18 cellular contexts compared by ENCODE assay signal in the genomic region with DNA sequence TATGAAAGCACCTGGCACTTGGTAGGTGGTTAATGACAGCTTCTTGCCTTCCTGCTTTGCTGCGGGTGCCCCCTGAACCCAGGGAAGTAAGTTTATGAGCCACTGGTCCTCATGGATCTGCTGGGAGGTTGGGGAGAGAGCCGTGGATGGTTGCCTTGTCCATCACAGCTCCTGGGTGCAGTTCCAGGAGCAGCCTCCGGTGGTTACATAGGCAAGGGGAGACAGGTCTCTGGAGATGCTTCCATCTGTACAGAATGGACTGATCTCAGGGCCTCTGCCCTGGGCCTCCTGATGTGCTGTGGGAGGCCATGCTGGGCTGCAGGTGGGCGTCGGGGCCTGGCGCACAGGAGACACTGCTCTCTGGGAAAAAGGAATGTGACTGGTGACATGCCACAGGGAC. TPM values are rescaled to one million over a fixed set of nuclear protein-coding genes. Genes with fewer than 3 reads are reported as not detected.
DNase-seq lines count a peak whose midpoint lies in the region; ATAC-seq, FAIRE-seq and TF ChIP-seq lines count a peak whose summit lies in the region.
"Had no signal": no experiment of that assay in that cellular context is flagged by ENCODE, and none has a peak within 500 bp of the region (broad histone marks: within the 10 kb centered on the region; RNA-seq: fewer than 3 reads in every experiment).

No MANE protein-coding gene starts in this region.

- ATAC-seq in GM12878 (no peak), GM21529 (IDR thresholded peaks at IDR 0.05; ENCODE audit: unreplicated experiment) (no peak)
- ATAC-seq: activated T-helper 17 cell treated with anti-CD3 and anti-CD28 coated beads, Interleukin-2, amount 50 U/mL, for 72 hours; lower lobe of right lung had no signal

- no peaks in the 10 kb centered on the region for H4K20me1 ChIP-seq in GM12878 (ENCODE audit: control insufficient read depth, insufficient read depth)

- 39% methylated on average over 5 of the region's 6 CpGs for whole genome bisulfite sequencing in GM12878 (ENCODE audit: insufficient coverage, insufficient replicate concordance, low lambda C conversion rate, missing lambda C conversion rate)

- H3K9me3 ChIP-seq in breast epithelium (no peaks in the 10 kb centered on the region), GM12878 (replicated peaks; ENCODE audit: control insufficient read depth, insufficient read depth, low read length) (no peaks in the 10 kb centered on the region)
- H3K9me3 ChIP-seq: heart right ventricle, lower lobe of right lung had no signal

- H3K4me1 Mint-ChIP-seq in MCF 10A (ENCODE audit: insufficient read depth, unreplicated experiment) (no peaks in the 10 kb centered on the region), osteocyte (ENCODE audit: unreplicated experiment) (peaks cover 2% of the 10 kb centered on the region)
- H3K4me1 Mint-ChIP-seq: activated T-helper 17 cell treated with anti-CD3 and anti-CD28 coated beads, Interleukin-2, amount 50 U/mL, for 72 hours had no signal

- peak; percentile 22 for TF ChIP-seq CTCF in MCF 10A (IDR thresholded peaks at IDR 0.05; ENCODE audit: unreplicated experiment)
- no peak for TF ChIP-seq CTCF in breast epithelium (IDR thresholded peaks at IDR 0.05)
- 0 out of 6 replicates have a peak, but pooled peaks of 2 of the 3 experiments have one; percentile 15 to 16 for TF ChIP-seq CTCF in GM12878 (IDR thresholded peaks at IDR 0.05 in 2 of 3, conservative IDR thresholded peaks at IDR 0.05 in 1 of 3; ENCODE audit: control insufficient read depth in 2 of 3, extremely low read depth in 1 of 3, insufficient read depth in 1 of 3, low read depth in 3 of 3, low read length in 3 of 3)
- no peak for TF ChIP-seq CTCF in osteocyte (IDR thresholded peaks at IDR 0.05)

- H3K36me3 Mint-ChIP-seq in MCF 10A (ENCODE audit: insufficient read depth, unreplicated experiment), result peaks cover 6% of the 10 kb centered on the region
- no peaks in the 10 kb centered on the region for H3K36me3 Mint-ChIP-seq in osteocyte (ENCODE audit: unreplicated experiment)

- no TSS peak for BruUV-seq in MCF 10A (replicated peaks; lab: Mats Ljungman, UMichigan)
- BruUV-seq in GM12878 (replicated peaks; lab: Mats Ljungman, UMichigan), result no TSS peak

- H3K4me1 ChIP-seq in breast epithelium (no peaks in the 10 kb centered on the region), GM12878 (ENCODE audit: control insufficient read depth, insufficient read depth, low read length) (no peaks in the 10 kb centered on the region)
- H3K4me1 ChIP-seq: lower lobe of right lung had no signal

- intact Hi-C loops in MCF 10A (cut with micrococcal nuclease) (no loop called here), breast epithelium (cut with DNase I; ENCODE audit: low total_unique reads) (no loop called here), GM12878 (cut with micrococcal nuclease; ENCODE audit: unreplicated experiment) (no loop called here)

- no peaks in the 10 kb centered on the region for H3K79me2 ChIP-seq in GM12878 (ENCODE audit: control insufficient read depth, insufficient read depth, low read length)

- no peak for TF ChIP-seq RAD21 in GM12878 (IDR thresholded peaks at IDR 0.05; ENCODE audit: insufficient read depth, low read depth, low read length)

- POLR2A ChIA-PET in MCF 10A (lab: Yijun Ruan, JAX) (interaction anchor here (0.6 kb wide), 1 partner anchor 13 kb away, joined by 3 read pairs; no protein-coding TSS in a partner anchor), GM12878 (lab: Charles Lee) (no interaction called here)

- FAIRE-seq in GM12878 (lab: Jason Lieb, UNC), result no peak

- TF ChIP-seq EP300 in GM12878 (IDR thresholded peaks at IDR 0.05; ENCODE audit: borderline replicate concordance in 1 of 2, control insufficient read depth in 1 of 2, low read depth in 2 of 2, low read length in 2 of 2), result no peak

- H3K4me3 Mint-ChIP-seq in MCF 10A (ENCODE audit: unreplicated experiment) (no peak overlapping the region), osteocyte (ENCODE audit: unreplicated experiment) (no peak overlapping the region)
- H3K4me3 Mint-ChIP-seq: activated T-helper 17 cell treated with anti-CD3 and anti-CD28 coated beads, Interleukin-2, amount 50 U/mL, for 72 hours had no signal

- no peak overlapping the region for H3K4me2 ChIP-seq in GM12878 (ENCODE audit: control insufficient read depth, insufficient read depth)

- no peaks in the 10 kb centered on the region for H3K27me3 Mint-ChIP-seq in MCF 10A (ENCODE audit: insufficient read depth, unreplicated experiment)
- no peaks in the 10 kb centered on the region for H3K27me3 Mint-ChIP-seq in osteocyte (ENCODE audit: unreplicated experiment)

- H3K36me3 ChIP-seq in breast epithelium (no peaks in the 10 kb centered on the region), GM12878 (ENCODE audit: control insufficient read depth in 2 of 2, insufficient read depth in 2 of 2, low read length in 1 of 2) (no peaks in the 10 kb centered on the region)
- H3K36me3 ChIP-seq: heart right ventricle, lower lobe of right lung had no signal

- DNase-seq in MCF 10A (ENCODE audit: unreplicated experiment), result no peak
- DNase-seq in breast epithelium (ENCODE audit: low spot score in 2 of 2), result no peak
- DNase-seq in GM12878 (ENCODE audit: low read depth, low spot score), result no peak
- peak; percentile 48 for DNase-seq in iPS-NIHi7 (ENCODE audit: extremely low spot score)
- DNase-seq in kidney glomerular epithelial cell (lab: John Stamatoyannopoulos, UW), result no peak
- no peak for DNase-seq in GDM1 (lab: John Stamatoyannopoulos, UW)
- no peak for DNase-seq in osteocyte (ENCODE audit: extremely low spot score, unreplicated experiment)
- DNase-seq: activated CD4-positive, alpha-beta T cell treated with anti-CD3 and anti-CD28 coated beads, Interleukin-2, amount 50 U/mL, for 1 hour; aorta; DMS79 treated with DMSO at 0.1 percent for 48 hours; effector CD8-positive, alpha-beta T cell; heart right ventricle; lower lobe of right lung; MV-4-11; OCI-M1 had no signal

- H3K9ac ChIP-seq in GM12878 (ENCODE audit: control insufficient read depth, insufficient read depth, low read length), result no peak overlapping the region

- in situ Hi-C loops in GM12878 (cut with MboI), result loop anchor here (10.0 kb wide), 1 partner anchor 97 kb away; no protein-coding TSS in a partner anchor

- RAD21 ChIA-PET in GM12878 (lab: Charles Lee; ENCODE audit: unreplicated experiment), result interaction anchor here (1.8 kb wide), 1 partner anchor 99 kb away, joined by 7 read pairs; no protein-coding TSS in a partner anchor

- H2AFZ ChIP-seq in GM12878 (ENCODE audit: control insufficient read depth, low read depth, low read length), result no peak overlapping the region

- H3K27ac Mint-ChIP-seq in MCF 10A (ENCODE audit: low read depth, unreplicated experiment) (no peak overlapping the region), osteocyte (ENCODE audit: unreplicated experiment) (no peak overlapping the region)
- H3K27ac Mint-ChIP-seq: activated T-helper 17 cell treated with anti-CD3 and anti-CD28 coated beads, Interleukin-2, amount 50 U/mL, for 72 hours had no signal

- H3K9me3 Mint-ChIP-seq in MCF 10A (ENCODE audit: unreplicated experiment) (no peaks in the 10 kb centered on the region), osteocyte (ENCODE audit: unreplicated experiment) (no peaks in the 10 kb centered on the region)
- H3K9me3 Mint-ChIP-seq: activated T-helper 17 cell treated with anti-CD3 and anti-CD28 coated beads, Interleukin-2, amount 50 U/mL, for 72 hours had no signal

- H3K27ac ChIP-seq in breast epithelium (no peak overlapping the region), GM12878 (ENCODE audit: control insufficient read depth, insufficient read depth) (no peak overlapping the region)
- H3K27ac ChIP-seq: heart right ventricle, lower lobe of right lung had no signal

- no peak overlapping the region for H3K4me3 ChIP-seq in breast epithelium
- no peak overlapping the region for H3K4me3 ChIP-seq in GM12878
- H3K4me3 ChIP-seq: heart right ventricle, lower lobe of right lung had no signal

- H3K27me3 ChIP-seq in breast epithelium (no peaks in the 10 kb centered on the region), GM12878 (replicated peaks in 1 of 2; ENCODE audit: control insufficient read depth in 2 of 2, insufficient read depth in 2 of 2, low read length in 1 of 2) (no peaks in the 10 kb centered on the region)
- H3K27me3 ChIP-seq: heart right ventricle had no signal

- SMC1A ChIA-PET in GM12878 (lab: Charles Lee; ENCODE audit: uncharacterized antibody, unreplicated experiment), result interaction anchor here (1.4 to 1.8 kb wide), 2 partner anchors 44 to 99 kb away, joined by 3 to 4 read pairs; no protein-coding TSS in a partner anchor

- CTCF ChIA-PET in MCF 10A (lab: Yijun Ruan, JAX) (interaction anchor here (0.6 to 2.5 kb wide), 7 partner anchors 13 to 594 kb away, joined by 3 to 12 read pairs (median 3); no protein-coding TSS in a partner anchor), GM12878 (lab: Yijun Ruan, JAX) (interaction anchor here (1.3 to 2.9 kb wide), 2 partner anchors 13 to 99 kb away, joined by 4 to 15 read pairs; no protein-coding TSS in a partner anchor)

- no peak for TF ChIP-seq POLR2A in breast epithelium (IDR thresholded peaks at IDR 0.05)
- no peak for TF ChIP-seq POLR2A in GM12878 (IDR thresholded peaks at IDR 0.05; ENCODE audit: low read depth, low read length)

RNA-seq across cellular contexts. Expression of a gene that starts 31.6 kb away (rescaled TPM):
- total RNA-seq in MCF 10A (2022), result 5.0 and 12.2 TPM in 2 replicates
- 10 to 100 TPM; 36.7 to 51.4 (median 49.8) TPM for total RNA-seq in breast epithelium
- 11.6 and 14.6 TPM in 2 replicates for total RNA-seq in GM12878 (2013; cell fraction: nucleolus; rRNA removed)
- 0.49 and 0.51 TPM in 2 replicates for total RNA-seq in GM12878 (2014; rRNA removed)
- total RNA-seq in GM12878 (2014; rRNA removed; fragmentation: Illumina TruSeq; extraction: Trizol), result 0.18 and 0.32 TPM in 2 replicates
- 0.44 and 0.53 TPM in 2 replicates for total RNA-seq in GM12878 (2021)
- polyA plus RNA-seq in GM12878 (2011; ENCODE audit: low read depth), result not detected
- polyA plus RNA-seq in GM12878 (2011; rRNA removed), result 0.49 and 0.94 TPM in 2 replicates
- polyA plus RNA-seq in GM12878 (2011; cell fraction: cytosol; rRNA removed), result 0.79 and 1.2 TPM in 2 replicates
- polyA plus RNA-seq in GM12878 (2011; cell fraction: nucleus; rRNA removed), result 9.1 and 10.4 TPM in 2 replicates
- polyA plus RNA-seq in GM12878 (2012), result 0.19 and 0.27 TPM in 2 replicates
- 0.13 TPM in 1 of 2 replicates, not detected in the other for polyA plus RNA-seq in GM12878 (2014; fragmentation: Illumina TruSeq; extraction: Trizol)
- under 1 TPM in 1 of 2 experiments, not detected in 1; 0.05 TPM for polyA plus RNA-seq in GM12878 (2014; fragmentation: Nextera tagmentation; extraction: Ambion mirVana)
- polyA plus RNA-seq in GM12878 (2014; rRNA removed), result 0.32 and 0.37 TPM in 2 replicates
- polyA plus RNA-seq in GM12878 (2016; fragmentation: Nextera tagmentation; extraction: Ambion mirVana), result under 1 TPM in 1 of 2 experiments, not detected in 1; 0.06 TPM
- polyA minus RNA-seq in GM12878 (2011; rRNA and poly(A)+ RNA removed), result 1.9 TPM in 2 replicates
- polyA minus RNA-seq in GM12878 (2011; cell fraction: cytosol; rRNA and poly(A)+ RNA removed), result 0.94 and 1.0 TPM in 2 replicates
- 2.1 and 3.9 TPM in 2 replicates for polyA minus RNA-seq in GM12878 (2011; cell fraction: nucleus; rRNA and poly(A)+ RNA removed)
- 24.0 and 26.0 TPM in 2 replicates for total RNA-seq in osteocyte
- total RNA-seq: activated T-helper 17 cell treated with anti-CD3 and anti-CD28 coated beads, Interleukin-2, amount 50 U/mL, for 72 hours; T-helper 1 cell treated with Interleukin-12 subunit alpha and Interleukin-12 subunit beta and Interleukin-4 antibody, amounts not matched to agents 30 ng/mL and 1 ng/mL, for 36 hours had no signal

Comparison
In these comparisons a context has a peak if more than half of its experiments do, and no peak if none do; other contexts are left out.
1. CTCF ChIP-seq: peak in MCF 10A (single experiment) and GM12878 (2 of 3); none in breast epithelium (0 of 3) and osteocyte (single experiment).